ENCODE assay signal across 20 cellular contexts in genomic region chr6:26140254-26140966, GRCh38. TPM values are rescaled to one million over a fixed set of nuclear protein-coding genes. Genes with fewer than 3 reads are reported as not detected.
A peak's percentile ranks its signal among the peaks of the same experiment; 100 is the strongest.
DNase-seq lines count a peak whose midpoint lies in the region; ATAC-seq and TF ChIP-seq lines count a peak whose summit lies in the region.
"Had no signal": no experiment of that assay in that cellular context is flagged by ENCODE, and none has a peak within 500 bp of the region (broad histone marks: within the 10 kb centered on the region; RNA-seq: fewer than 3 reads in every experiment).

No MANE protein-coding gene starts in this region.

- BruUV-seq in A673 (replicated peaks; lab: Mats Ljungman, UMichigan), result no TSS peak

- no peak overlapping the region for H3K4me3 Mint-ChIP-seq in neural crest cell

- H3K4me1 ChIP-seq in A673 (ENCODE audit: insufficient read depth, low read length, poor library complexity, severe bottlenecking), result peaks cover 50% of the 10 kb centered on the region

- H3K27ac Mint-ChIP-seq in neural crest cell (ENCODE audit: unreplicated experiment), result peak overlapping the region; percentile 17

- H3K36me3 Mint-ChIP-seq in neural crest cell (ENCODE audit: low read depth), result no peaks in the 10 kb centered on the region

- H3K4me1 Mint-ChIP-seq in neural crest cell, result peaks cover 22% of the 10 kb centered on the region

- H3K27me3 Mint-ChIP-seq in neural crest cell (ENCODE audit: low read depth), result no peaks in the 10 kb centered on the region

- peak overlapping the region; percentile 96 for H3K27ac ChIP-seq in A673 (ENCODE audit: low read depth, low read length, poor library complexity, severe bottlenecking)
- H3K27ac ChIP-seq: BLaER1 treated with 17β-estradiol and CSF1 and Interleukin-3, amounts not matched to agents 10 nM and 100 nM; RWPE1 had no signal

- H3K27me3 ChIP-seq in A673 (replicated peaks; ENCODE audit: insufficient read depth, low read depth, low read length, poor library complexity), result no peaks in the 10 kb centered on the region
- H3K27me3 ChIP-seq: BLaER1 treated with 17β-estradiol and CSF1 and Interleukin-3, amounts not matched to agents 10 nM and 100 nM had no signal

- CTCF ChIA-PET in A673 (lab: Charles Lee), result no interaction called here

- DNase-seq in A673 (ENCODE audit: low spot score), result no peak
- peak; percentile 26 for DNase-seq in RPMI7951 (ENCODE audit: low read depth)
- peak; percentile 68 for DNase-seq in dermis blood vessel endothelial cell
- no peak for DNase-seq in neural crest cell (ENCODE audit: low read depth, low spot score)
- no peak for DNase-seq in GF-D8 (lab: John Stamatoyannopoulos, UW)
- no peak for DNase-seq in EL
- DNase-seq: DMS79 treated with DMSO at 0.1 percent for 48 hours; GDM1; H7; IMR-90; Kasumi-1; MM.1S; NCI-H1105 treated with DMSO at 0.1 percent for 48 hours; NCI-H526 treated with DMSO at 0.1 percent for 48 hours; NK-92 treated with Interleukin-12 subunit alpha and Interleukin-12 subunit beta, amount 100 ng/mL, for 24 hours; OCI-M1 had no signal

- POLR2A ChIA-PET in A673 (lab: Charles Lee; ENCODE audit: low non-redundant PET), result interaction anchor here (1.1 kb wide), 1 partner anchor 16 kb away, joined by 3 read pairs; a partner anchor contains a TSS

- intact Hi-C loops in A673 (cut with micrococcal nuclease; ENCODE audit: unreplicated experiment), result no loop called here

- no peak overlapping the region for H3K4me3 ChIP-seq in A673 (ENCODE audit: low read depth, low read length, poor library complexity, severe bottlenecking)
- H3K4me3 ChIP-seq: BLaER1 treated with 17β-estradiol and CSF1 and Interleukin-3, amounts not matched to agents 10 nM and 100 nM had no signal

- ATAC-seq in HG03457 (IDR thresholded peaks at IDR 0.05; ENCODE audit: unreplicated experiment) (no peak), GM21737 (IDR thresholded peaks at IDR 0.05; ENCODE audit: unreplicated experiment) (no peak)

- H3K9me3 Mint-ChIP-seq in neural crest cell, result no peaks in the 10 kb centered on the region

- H3K36me3 ChIP-seq in A673 (ENCODE audit: insufficient read depth, low read length, poor library complexity, severe bottlenecking), result no peaks in the 10 kb centered on the region

- TF ChIP-seq CTCF in A673 (conservative IDR thresholded peaks at IDR 0.05; ENCODE audit: low read depth, low read length) (no peak), neural crest cell (conservative IDR thresholded peaks at IDR 0.05) (no peak)

- H3K9me3 ChIP-seq in A673 (ENCODE audit: low read depth, low read length, poor library complexity, severe bottlenecking), result no peaks in the 10 kb centered on the region

RNA-seq across cellular contexts. Expression of gene HFE, which starts 53.2 kb away (rescaled TPM):
- 7.8 and 11.5 TPM in 2 replicates for total RNA-seq in A673 (2021)
- total RNA-seq in RPMI7951 (2014; rRNA removed; shearing (Covaris generic)), result 11.6 and 12.1 TPM in 2 replicates
- 2.2 and 6.2 TPM in 2 replicates for total RNA-seq in dermis blood vessel endothelial cell
- 1.7 and 2.4 TPM in 2 replicates for total RNA-seq in neural crest cell

Comparison
In these comparisons a context has a peak if more than half of its experiments do, and no peak if none do; other contexts are left out.
1. DNase-seq: peak in RPMI7951 (single experiment) and dermis blood vessel endothelial cell (single experiment); none in A673 (single experiment), neural crest cell (single experiment), GF-D8 (single experiment) and EL (single experiment).